ENCODE assay signal across 8 cellular contexts in the genomic region with DNA sequence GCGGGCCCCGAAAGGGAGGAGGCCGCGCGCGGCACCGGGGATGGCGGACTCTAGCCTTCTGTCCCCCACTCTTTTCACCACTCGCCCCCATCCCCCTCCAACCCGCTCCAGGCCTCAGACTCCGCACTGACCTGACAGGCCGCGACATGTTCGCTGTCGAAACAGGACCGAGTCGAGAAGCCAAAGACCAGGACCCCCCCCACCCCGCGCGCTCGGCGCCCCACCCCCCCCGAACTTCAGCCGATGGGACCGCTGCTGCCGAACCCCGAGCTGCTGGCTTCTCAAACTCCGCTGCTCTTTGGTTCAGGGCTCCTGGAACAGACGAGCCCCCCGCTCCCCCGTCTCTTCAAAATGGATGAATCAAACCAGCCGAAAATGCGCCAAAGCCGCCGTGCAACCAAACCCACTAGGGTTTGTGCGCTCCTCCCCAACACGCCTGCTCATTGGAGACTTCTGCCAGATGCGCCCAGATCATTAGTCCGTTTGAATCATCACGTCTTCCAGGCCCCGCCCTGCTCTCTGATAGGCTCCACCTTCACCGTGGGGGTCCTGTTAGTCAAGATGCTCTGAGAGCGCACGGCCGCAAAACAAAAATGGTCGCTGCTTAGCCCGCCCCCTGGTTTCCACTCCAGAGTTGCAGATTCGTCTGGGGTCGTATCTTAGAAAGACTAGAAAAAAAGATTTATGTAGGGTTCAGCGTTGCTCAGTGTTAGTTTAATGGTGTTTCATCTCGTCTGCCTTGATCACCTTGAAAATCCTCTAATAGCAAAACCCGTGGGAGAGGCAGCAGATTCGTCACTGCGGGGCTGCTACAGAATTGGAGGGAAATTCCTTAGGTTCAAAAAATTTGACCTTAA. TPM values are rescaled to one million over a fixed set of nuclear protein-coding genes. Genes with fewer than 3 reads are reported as not detected.
DNase-seq lines count a peak whose midpoint lies in the region; ATAC-seq lines count a peak whose summit lies in the region.

A gene with protein sequence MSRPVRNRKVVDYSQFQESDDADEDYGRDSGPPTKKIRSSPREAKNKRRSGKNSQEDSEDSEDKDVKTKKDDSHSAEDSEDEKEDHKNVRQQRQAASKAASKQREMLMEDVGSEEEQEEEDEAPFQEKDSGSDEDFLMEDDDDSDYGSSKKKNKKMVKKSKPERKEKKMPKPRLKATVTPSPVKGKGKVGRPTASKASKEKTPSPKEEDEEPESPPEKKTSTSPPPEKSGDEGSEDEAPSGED (minus strand): TSS at position 357 of the 857 bp plus-strand sequence. CDS start 209 bp downstream, at position 148.

- peak within 1 kb of the TSS; percentile 94 for H3K4me3 Mint-ChIP-seq in dendritic cell treated with granulocyte-macrophage colony-stimulating factor and Interleukin-4, amounts not matched to agents 40 ng/mL and 50 ng/mL, for 4 days

- ATAC-seq in GM19372 (IDR thresholded peaks at IDR 0.05; ENCODE audit: low read depth, unreplicated experiment) (peak; percentile 72), HG03558 (IDR thresholded peaks at IDR 0.05; ENCODE audit: extremely low read depth, unreplicated experiment) (peak; percentile 53), left lobe of liver (peak; percentile 74)

- intact Hi-C loops in dendritic cell treated with granulocyte-macrophage colony-stimulating factor and Interleukin-4, amounts not matched to agents 40 ng/mL and 50 ng/mL, for 4 days (cut with micrococcal nuclease) = loop anchor here (2.0 kb wide), 1 partner anchor 25 kb away; a partner anchor contains a TSS

- H3K36me3 Mint-ChIP-seq in dendritic cell treated with granulocyte-macrophage colony-stimulating factor and Interleukin-4, amounts not matched to agents 40 ng/mL and 50 ng/mL, for 4 days (ENCODE audit: low read depth) = peaks cover 26% of the 10 kb centered on the region

- DNase-seq in C1 segment of cervical spinal cord (lab: John Stamatoyannopoulos, UW) (peak; percentile 63 to 98 (median 92)), NCI-H748 treated with DMSO at 0.1 percent for 48 hours (lab: John Stamatoyannopoulos, UW) (peak; percentile 81), left lobe of liver (ENCODE audit: low spot score) (peak; percentile 98)
- peak; percentile 82 to 97 for DNase-seq in activated CD4-positive, alpha-beta T cell treated with anti-CD3 and anti-CD28 coated beads, Interleukin-2, amount 50 U/mL, for 24 hours (ENCODE audit: low read depth in 1 of 2, low spot score in 1 of 2)
- DNase-seq in stimulated activated CD4-positive, alpha-beta T cell treated with anti-CD3 and anti-CD28 coated beads, Interleukin-2, amount 100 ng/mL, for 4 hours (ENCODE audit: low read depth) = peak; percentile 94

- no peaks in the 10 kb centered on the region for H3K27me3 Mint-ChIP-seq in dendritic cell treated with granulocyte-macrophage colony-stimulating factor and Interleukin-4, amounts not matched to agents 40 ng/mL and 50 ng/mL, for 4 days

- no peaks in the 10 kb centered on the region for H3K9me3 Mint-ChIP-seq in dendritic cell treated with granulocyte-macrophage colony-stimulating factor and Interleukin-4, amounts not matched to agents 40 ng/mL and 50 ng/mL, for 4 days

- H3K27ac Mint-ChIP-seq in dendritic cell treated with granulocyte-macrophage colony-stimulating factor and Interleukin-4, amounts not matched to agents 40 ng/mL and 50 ng/mL, for 4 days = peak within 1 kb of the TSS; percentile 100

- peaks cover 12% of the 10 kb centered on the region for H3K4me1 Mint-ChIP-seq in dendritic cell treated with granulocyte-macrophage colony-stimulating factor and Interleukin-4, amounts not matched to agents 40 ng/mL and 50 ng/mL, for 4 days (ENCODE audit: low read depth)

RNA-seq across cellular contexts. Expression of the gene that starts here (rescaled TPM):
- total RNA-seq in left lobe of liver = 72.3 TPM

Comparison
In these comparisons a context has a peak if more than half of its experiments do, and no peak if none do; other contexts are left out.
1. Peak in every context shown above with its lines: DNase-seq and ATAC-seq.